ENCODE assay signal across 8 cellular contexts in genomic region chr5:17216176-17216973, GRCh38. TPM values are rescaled to one million over a fixed set of nuclear protein-coding genes. Genes with fewer than 3 reads are reported as not detected.
A peak's percentile ranks its signal among the peaks of the same experiment; 100 is the strongest.
DNase-seq lines count a peak whose midpoint lies in the region; ATAC-seq and TF ChIP-seq lines count a peak whose summit lies in the region.

No MANE protein-coding gene starts in this region.

- DNase-seq in DMS 273 (lab: John Stamatoyannopoulos, UW; ENCODE audit: unreplicated experiment) (peak; percentile 94), HL-60 (ENCODE audit: low read depth in 1 of 2, low spot score in 1 of 2) (peak; percentile 51 to 85), NCI-H69 (lab: John Stamatoyannopoulos, UW) (peak; percentile 91), esophagus squamous epithelium (lab: John Stamatoyannopoulos, UW) (peak; percentile 29), mucosa of descending colon (peak; percentile 70 to 89 (median 82)), substantia nigra (lab: John Stamatoyannopoulos, UW) (peak in 44 of 49 donors; percentile 9 to 79 (median 64))
- peak; percentile 69 for DNase-seq in activated CD8-positive, alpha-beta memory T cell treated with anti-CD3 and anti-CD28 coated beads, Interleukin-2, amount 50 U/mL, for 48 hours

- peak; percentile 70 for TF ChIP-seq CTCF in HL-60 (IDR thresholded peaks at IDR 0.05; ENCODE audit: insufficient read depth, low read length)
- TF ChIP-seq CTCF in esophagus squamous epithelium (IDR thresholded peaks at IDR 0.05), result peak; percentile 67 to 86 (median 79)
- peak; percentile 63 for TF ChIP-seq CTCF in mucosa of descending colon (IDR thresholded peaks at IDR 0.05)

- no peaks in the 10 kb centered on the region for H3K36me3 ChIP-seq in esophagus squamous epithelium
- no peaks in the 10 kb centered on the region for H3K36me3 ChIP-seq in mucosa of descending colon (ENCODE audit: low read depth)

- peaks cover 8 to 31% (median 8%) of the 10 kb centered on the region in 3 donors for H3K4me1 ChIP-seq in esophagus squamous epithelium
- H3K4me1 ChIP-seq in mucosa of descending colon (ENCODE audit: low read depth), result peaks cover 9% of the 10 kb centered on the region

- no peak for TF ChIP-seq POLR2A in esophagus squamous epithelium (IDR thresholded peaks at IDR 0.05)

- H3K4me3 ChIP-seq in HL-60 (replicated peaks; ENCODE audit: insufficient read depth, low read length) (peak overlapping the region; percentile 67), esophagus squamous epithelium (peak overlapping the region in 3 of 4 donors; percentile 64 to 77 (median 70)), mucosa of descending colon (no peak overlapping the region)

- ATAC-seq in GM21367 (IDR thresholded peaks at IDR 0.05; ENCODE audit: unreplicated experiment), result peak; percentile 41
- ATAC-seq in mucosa of descending colon, result peak; percentile 61

- intact Hi-C loops in esophagus squamous epithelium (cut with DNase I) (loop anchor here (5.0 kb wide), 1 partner anchor 1091 kb away; no protein-coding TSS in a partner anchor), mucosa of descending colon (cut with DNase I, micrococcal nuclease) (loop anchor here in 1 of 2 donors (10.0 kb wide), 1 partner anchor 1098 kb away; no protein-coding TSS in a partner anchor)

- 0% methylated on average over 8 to 47 of the region's 59 CpGs for WGBS in esophagus squamous epithelium, 2 donors

- no peaks in the 10 kb centered on the region for H3K27me3 ChIP-seq in HL-60 (ENCODE audit: insufficient read depth, poor library complexity, severe bottlenecking)
- peaks cover 0 to 50% (median 2%) of the 10 kb centered on the region in 4 donors for H3K27me3 ChIP-seq in esophagus squamous epithelium

- peak overlapping the region; percentile 57 for H3K27ac ChIP-seq in HL-60 (replicated peaks)
- H3K27ac ChIP-seq in esophagus squamous epithelium, result peak overlapping the region in 3 of 4 donors; percentile 15 to 82 (median 56)
- no peak overlapping the region for H3K27ac ChIP-seq in substantia nigra (ENCODE audit: low read depth, low read length, poor library complexity, severe bottlenecking)

- H3K9me3 ChIP-seq in esophagus squamous epithelium, result no peaks in the 10 kb centered on the region
- no peaks in the 10 kb centered on the region for H3K9me3 ChIP-seq in mucosa of descending colon

RNA-seq across cellular contexts. Expression of gene BASP1, which starts 1.1 kb away (rescaled TPM):
- total RNA-seq in esophagus squamous epithelium (10 to 100 TPM in 3 of 4 donors, 1 to 10 TPM in 1; 5.2 to 16.7 (median 13.6) TPM), mucosa of descending colon (10 to 100 TPM in 1 of 3 donors, 1 to 10 TPM in 2; 3.6 to 10.6 (median 8.6) TPM)

Comparison
In these comparisons a context has a peak if more than half of its experiments do, and no peak if none do; other contexts are left out.
1. DNase-seq: peak in every context shown above with its lines; median percentile 94 in DMS 273; 91 in NCI-H69; 82 in mucosa of descending colon; 69 in activated CD8-positive, alpha-beta memory T cell treated with anti-CD3 and anti-CD28 coated beads, Interleukin-2, amount 50 U/mL, for 48 hours; 68 in HL-60; 64 in substantia nigra; 29 in esophagus squamous epithelium.